In genomic region chr14:33576014-33576413, GRCh38 we compare ENCODE assay signal across 18 cellular contexts.
A peak's percentile ranks its signal among the peaks of the same experiment; 100 is the strongest.
DNase-seq lines count a peak whose midpoint lies in the region; ATAC-seq, FAIRE-seq and TF ChIP-seq lines count a peak whose summit lies in the region.
"Had no signal": no experiment of that assay in that cellular context is flagged by ENCODE, and none has a peak within 500 bp of the region (broad histone marks: within the 10 kb centered on the region; RNA-seq: fewer than 3 reads in every experiment).

No MANE protein-coding gene starts in this region.

- no peak overlapping the region for H3K27ac ChIP-seq in hepatocyte
- no peak overlapping the region for H3K27ac ChIP-seq in SK-N-SH (ENCODE audit: low read depth in 2 of 2, low read length in 1 of 2)
- no peak overlapping the region for H3K27ac ChIP-seq in colonic mucosa

- POLR2A ChIA-PET in SK-N-SH (lab: Yijun Ruan, JAX): no interaction called here

- no peaks in the 10 kb centered on the region for H3K4me1 ChIP-seq in hepatocyte (ENCODE audit: insufficient read depth)
- H3K4me1 ChIP-seq in mucosa of descending colon (ENCODE audit: low read depth): no peaks in the 10 kb centered on the region
- H3K4me1 ChIP-seq in SK-N-SH (ENCODE audit: control insufficient read depth in 1 of 2, insufficient read depth in 2 of 2, low read depth in 1 of 2, low read length in 1 of 2): peaks cover 2 to 5% of the 10 kb centered on the region in 2 experiments
- H3K4me1 ChIP-seq in colonic mucosa: peaks cover 4% of the 10 kb centered on the region

- CTCF ChIA-PET in SK-N-SH (lab: Yijun Ruan, JAX): interaction anchor here (0.6 kb wide), 1 partner anchor 47 kb away, joined by 3 read pairs; no protein-coding TSS in a partner anchor

- intact Hi-C loops in mucosa of descending colon (cut with DNase I, micrococcal nuclease): no loop called here
- intact Hi-C loops in colonic mucosa (cut with DNase I): no loop called here

- DNase-seq in hepatocyte (ENCODE audit: low spot score) (no peak), mucosa of descending colon (peak in 1 of 3 donors; percentile 21), NCI-H345 treated with DMSO at 0.1 percent for 48 hours (lab: John Stamatoyannopoulos, UW; ENCODE audit: unreplicated experiment) (no peak), SK-N-SH (no peak), colonic mucosa (no peak)
- DNase-seq: C1 segment of cervical spinal cord; Calu3; CD4-positive, alpha-beta memory T cell; COR-L47; DMS53; DMS79 treated with DMSO at 0.1 percent for 48 hours; GF-D8; H9 had no signal

- no peak for TF ChIP-seq CTCF in hepatocyte (IDR thresholded peaks at IDR 0.05; ENCODE audit: poor library complexity)
- no peak for TF ChIP-seq CTCF in mucosa of descending colon (IDR thresholded peaks at IDR 0.05)
- no peak for TF ChIP-seq CTCF in SK-N-SH (IDR thresholded peaks at IDR 0.05)
- TF ChIP-seq CTCF in colonic mucosa (IDR thresholded peaks at IDR 0.05): no peak

- H3K9me2 ChIP-seq in hepatocyte (replicated peaks; ENCODE audit: insufficient read depth) (no peaks in the 10 kb centered on the region), SK-N-SH (no peaks in the 10 kb centered on the region)

- H3K27me3 ChIP-seq in hepatocyte (no peaks in the 10 kb centered on the region), SK-N-SH (ENCODE audit: insufficient read depth) (no peaks in the 10 kb centered on the region), colonic mucosa (no peaks in the 10 kb centered on the region)

- H3K36me3 ChIP-seq in hepatocyte (replicated peaks; ENCODE audit: insufficient read depth, low read depth) (no peaks in the 10 kb centered on the region), mucosa of descending colon (ENCODE audit: low read depth) (no peaks in the 10 kb centered on the region), SK-N-SH (replicated peaks in 1 of 2; ENCODE audit: control insufficient read depth in 1 of 2, insufficient read depth in 2 of 2, low read length in 1 of 2) (no peaks in the 10 kb centered on the region), colonic mucosa (no peaks in the 10 kb centered on the region)

- 58% methylated on average over 7 of the region's 7 CpGs for WGBS in hepatocyte (ENCODE audit: low lambda C conversion rate, missing lambda C conversion rate)
- WGBS in SK-N-SH (ENCODE audit: low lambda C conversion rate): 84% methylated on average over 7 of the region's 7 CpGs

- FAIRE-seq in colon (lab: Jason Lieb, UNC): peak; percentile 5
- FAIRE-seq: GM12891, GM18507 had no signal

- no peaks in the 10 kb centered on the region for H3F3A ChIP-seq in SK-N-SH (replicated peaks; ENCODE audit: insufficient read depth)

- H3K9me3 ChIP-seq in hepatocyte (ENCODE audit: low read depth): no peaks in the 10 kb centered on the region
- no peaks in the 10 kb centered on the region for H3K9me3 ChIP-seq in mucosa of descending colon
- H3K9me3 ChIP-seq in SK-N-SH: no peaks in the 10 kb centered on the region
- H3K9me3 ChIP-seq in colonic mucosa: no peaks in the 10 kb centered on the region

- TF ChIP-seq RAD21 in SK-N-SH (IDR thresholded peaks at IDR 0.05; ENCODE audit: low read length): no peak

- H3K79me2 ChIP-seq in hepatocyte: no peaks in the 10 kb centered on the region
- no peaks in the 10 kb centered on the region for H3K79me2 ChIP-seq in SK-N-SH (ENCODE audit: insufficient read depth)

- H3K9ac ChIP-seq in SK-N-SH (no peak overlapping the region), colonic mucosa (ENCODE audit: low read depth in 2 of 2, low read length in 2 of 2) (no peak overlapping the region)

- H2AFZ ChIP-seq in hepatocyte (no peak overlapping the region), SK-N-SH (ENCODE audit: low read depth) (no peak overlapping the region)
- H2AFZ ChIP-seq: GM23338 had no signal

- peak overlapping the region; percentile 7 for H3K4me2 ChIP-seq in hepatocyte
- H3K4me2 ChIP-seq in SK-N-SH: no peak overlapping the region
- H3K4me2 ChIP-seq: GM23338 had no signal

- peak; percentile 86 for ATAC-seq in mucosa of descending colon
- ATAC-seq: GM23338, HCT116 had no signal

- H3K4me3 ChIP-seq in hepatocyte (no peak overlapping the region), mucosa of descending colon (no peak overlapping the region), SK-N-SH (ENCODE audit: low read depth in 2 of 2, low read length in 1 of 2) (no peak overlapping the region), colonic mucosa (no peak overlapping the region)
- H3K4me3 ChIP-seq: GM23338 had no signal

- H4K20me1 ChIP-seq in hepatocyte (ENCODE audit: insufficient read depth, poor library complexity, severe bottlenecking) (no peaks in the 10 kb centered on the region), SK-N-SH (ENCODE audit: insufficient read depth) (no peaks in the 10 kb centered on the region)

- no peak for TF ChIP-seq EP300 in SK-N-SH (IDR thresholded peaks at IDR 0.05; ENCODE audit: borderline replicate concordance in 1 of 2, low read depth in 1 of 2, low read length in 1 of 2)

TF ChIP-seq in SK-N-SH, 30 proteins besides CTCF, POLR2A, EP300 and RAD21 (continues in another document):
- no peak for TF ChIP-seq REST (IDR thresholded peaks at IDR 0.05; ENCODE audit: low read depth, low read length)
- no peak for TF ChIP-seq SIN3A (IDR thresholded peaks at IDR 0.05; ENCODE audit: borderline replicate concordance, low read depth, low read length)
- no peak for TF ChIP-seq MEF2A (IDR thresholded peaks at IDR 0.05; ENCODE audit: borderline replicate concordance, low read depth)
- TF ChIP-seq TEAD4 (IDR thresholded peaks at IDR 0.05; ENCODE audit: borderline replicate concordance, insufficient read depth): no peak
- TF ChIP-seq EZH2phosphoT487 (IDR thresholded peaks at IDR 0.05; ENCODE audit: borderline replicate concordance, low read depth): no peak
- TF ChIP-seq ZBTB33 (IDR thresholded peaks at IDR 0.05; ENCODE audit: borderline replicate concordance, low read depth): no peak
- TF ChIP-seq RFX5 (IDR thresholded peaks at IDR 0.05; ENCODE audit: low read length): no peak
- TF ChIP-seq USF2 (IDR thresholded peaks at IDR 0.05; ENCODE audit: borderline replicate concordance, low read depth, low read length): no peak
- TF ChIP-seq IRF3 (IDR thresholded peaks at IDR 0.05; ENCODE audit: low read depth, low read length): no peak
- TF ChIP-seq FOSL2 (IDR thresholded peaks at IDR 0.05; ENCODE audit: borderline replicate concordance, low read depth): no peak
- TF ChIP-seq GATA2 (CRISPR knock-in tag; IDR thresholded peaks at IDR 0.05): no peak
- TF ChIP-seq RCOR1 (IDR thresholded peaks at IDR 0.05; ENCODE audit: low read length): no peak
- TF ChIP-seq GABPA (IDR thresholded peaks at IDR 0.05; ENCODE audit: low read depth): no peak
